Comparison of ENCODE assay signal across 12 cellular contexts in genomic region chr16:85924675-85925074, GRCh38. TPM values are rescaled to one million over a fixed set of nuclear protein-coding genes. Genes with fewer than 3 reads are reported as not detected.
A peak's percentile ranks its signal among the peaks of the same experiment; 100 is the strongest.
DNase-seq lines count a peak whose midpoint lies in the region; ATAC-seq and TF ChIP-seq lines count a peak whose summit lies in the region.
"Had no signal": no experiment of that assay in that cellular context is flagged by ENCODE, and none has a peak within 500 bp of the region (broad histone marks: within the 10 kb centered on the region; RNA-seq: fewer than 3 reads in every experiment).

No MANE protein-coding gene starts in this region.

- no peaks in the 10 kb centered on the region for H3K9me3 ChIP-seq in RWPE2 (ENCODE audit: severe bottlenecking)
- no peaks in the 10 kb centered on the region for H3K9me3 ChIP-seq in fibroblast of lung (ENCODE audit: control insufficient read depth, insufficient read depth, low read depth, low read length)
- H3K9me3 ChIP-seq in endodermal cell (ENCODE audit: control insufficient read depth, low read length) = no peaks in the 10 kb centered on the region
- H3K9me3 ChIP-seq in testis = no peaks in the 10 kb centered on the region
- H3K9me3 ChIP-seq: vagina had no signal

- no peaks in the 10 kb centered on the region for H4K20me1 ChIP-seq in fibroblast of lung (ENCODE audit: control insufficient read depth, extremely low read depth, insufficient read depth, low read length)

- no peaks in the 10 kb centered on the region for H3K9me3 Mint-ChIP-seq in activated CD4-positive, alpha-beta T cell treated with anti-CD3 and anti-CD28 coated beads, Interleukin-2, amount 10 ng/mL, durations not matched to agents 7 days and 5 days
- no peaks in the 10 kb centered on the region for H3K9me3 Mint-ChIP-seq in endodermal cell

- H3K9ac ChIP-seq in fibroblast of lung (ENCODE audit: insufficient read depth, low read length) (no peak overlapping the region), endodermal cell (ENCODE audit: extremely low read depth, low read length, poor library complexity, severe bottlenecking) (no peak overlapping the region)

- no peak overlapping the region for H3K27ac Mint-ChIP-seq in activated CD4-positive, alpha-beta T cell treated with anti-CD3 and anti-CD28 coated beads, Interleukin-2, amount 10 ng/mL, durations not matched to agents 7 days and 5 days
- no peak overlapping the region for H3K27ac Mint-ChIP-seq in endodermal cell

- CTCF ChIA-PET in activated CD4-positive, alpha-beta T cell treated with anti-CD3 and anti-CD28 coated beads, Interleukin-2, amount 10 ng/mL, durations not matched to agents 7 days and 5 days (lab: Charles Lee) = interaction anchor here (1.0 kb wide), 1 partner anchor 103 kb away, joined by 3 read pairs; no protein-coding TSS in a partner anchor

- no peak for TF ChIP-seq POLR2A in testis (IDR thresholded peaks at IDR 0.05)

- H3K27ac ChIP-seq in RWPE2 (ENCODE audit: poor library complexity, severe bottlenecking) (peak overlapping the region; percentile 10), fibroblast of lung (ENCODE audit: insufficient read depth, low read length) (no peak overlapping the region), endodermal cell (ENCODE audit: low read depth, low read length) (no peak overlapping the region), testis (no peak overlapping the region)
- H3K27ac ChIP-seq: vagina had no signal

- ATAC-seq in RWPE2 (ENCODE audit: low read depth) (peak; percentile 84), GM21619 (IDR thresholded peaks at IDR 0.05; ENCODE audit: unreplicated experiment) (no peak)
- ATAC-seq: Right ventricle myocardium inferior had no signal

- H3K4me2 ChIP-seq in fibroblast of lung (ENCODE audit: extremely low read depth, insufficient read depth, low read length) = no peak overlapping the region

- POLR2A ChIA-PET in activated CD4-positive, alpha-beta T cell treated with anti-CD3 and anti-CD28 coated beads, Interleukin-2, amount 10 ng/mL, durations not matched to agents 7 days and 5 days (lab: Charles Lee) = no interaction called here

- H3K4me3 Mint-ChIP-seq in activated CD4-positive, alpha-beta T cell treated with anti-CD3 and anti-CD28 coated beads, Interleukin-2, amount 10 ng/mL, durations not matched to agents 7 days and 5 days = no peak overlapping the region
- H3K4me3 Mint-ChIP-seq in endodermal cell = no peak overlapping the region

- H3K27me3 ChIP-seq in RWPE2 (ENCODE audit: insufficient read depth, poor library complexity, severe bottlenecking) (peaks cover 7% of the 10 kb centered on the region), fibroblast of lung (ENCODE audit: control insufficient read depth, insufficient read depth, low read length) (peaks cover 10% of the 10 kb centered on the region), endodermal cell (ENCODE audit: control insufficient read depth, insufficient read depth, low read length, poor library complexity, severe bottlenecking) (no peaks in the 10 kb centered on the region), testis (no peaks in the 10 kb centered on the region)
- H3K27me3 ChIP-seq: vagina had no signal

- no peaks in the 10 kb centered on the region for H3K36me3 ChIP-seq in RWPE2 (ENCODE audit: low read depth)
- H3K36me3 ChIP-seq in fibroblast of lung (ENCODE audit: control insufficient read depth, insufficient read depth, low read length) = no peaks in the 10 kb centered on the region
- no peaks in the 10 kb centered on the region for H3K36me3 ChIP-seq in endodermal cell (ENCODE audit: control insufficient read depth, insufficient read depth, low read length)
- H3K36me3 ChIP-seq in testis (ENCODE audit: low read depth, missing control alignments) = no peaks in the 10 kb centered on the region
- H3K36me3 ChIP-seq: vagina had no signal

- H3K36me3 Mint-ChIP-seq in activated CD4-positive, alpha-beta T cell treated with anti-CD3 and anti-CD28 coated beads, Interleukin-2, amount 10 ng/mL, durations not matched to agents 7 days and 5 days (ENCODE audit: low read depth) = peaks cover 13% of the 10 kb centered on the region
- H3K36me3 Mint-ChIP-seq in endodermal cell (ENCODE audit: low read depth) = no peaks in the 10 kb centered on the region

- DNase-seq in activated CD4-positive, alpha-beta T cell treated with anti-CD3 and anti-CD28 coated beads for 48 hours = peak; percentile 73
- no peak for DNase-seq in activated CD4-positive, alpha-beta T cell treated with anti-CD3 and anti-CD28 coated beads, Interleukin-2, amount 10 ng/mL, durations not matched to agents 7 days and 5 days
- DNase-seq in RWPE2 (ENCODE audit: low spot score) (no peak), fibroblast of lung (ENCODE audit: low read depth in 2 of 2) (peak; percentile 16 to 47), endodermal cell (no peak), testis (no peak)
- peak; percentile 68 for DNase-seq in stimulated activated CD4-positive, alpha-beta T cell treated with anti-CD3 and anti-CD28 coated beads, Interleukin-4, amount 100 ng/mL, for 24 hours
- DNase-seq: EL, NCI-H2107 had no signal

- H3K4me1 ChIP-seq in RWPE2 (ENCODE audit: insufficient read depth, poor library complexity, severe bottlenecking) (peaks cover 8% of the 10 kb centered on the region), fibroblast of lung (ENCODE audit: control insufficient read depth, extremely low read depth, insufficient read depth, low read length) (peaks cover 4% of the 10 kb centered on the region), endodermal cell (ENCODE audit: control insufficient read depth, insufficient read depth, low read length) (no peaks in the 10 kb centered on the region), testis (no peaks in the 10 kb centered on the region)

- peaks cover 5% of the 10 kb centered on the region for H3K4me1 Mint-ChIP-seq in activated CD4-positive, alpha-beta T cell treated with anti-CD3 and anti-CD28 coated beads, Interleukin-2, amount 10 ng/mL, durations not matched to agents 7 days and 5 days
- H3K4me1 Mint-ChIP-seq in endodermal cell = peaks cover 5% of the 10 kb centered on the region

- H3K4me3 ChIP-seq in RWPE2 (ENCODE audit: severe bottlenecking) (no peak overlapping the region), fibroblast of lung (replicated peaks in 1 of 4; ENCODE audit: control extremely low read depth in 1 of 4, insufficient read depth in 1 of 4, low read depth in 3 of 4, low read length in 4 of 4) (no peak overlapping the region), endodermal cell (ENCODE audit: low read length) (no peak overlapping the region), testis (no peak overlapping the region)
- H3K4me3 ChIP-seq: vagina had no signal

- H3K79me2 ChIP-seq in fibroblast of lung (ENCODE audit: control insufficient read depth, insufficient read depth, low read length) = no peaks in the 10 kb centered on the region

- WGBS in endodermal cell (ENCODE audit: insufficient coverage in 1 of 2, insufficient read length in 1 of 2), 2 experiments = 93 to 100% methylated on average over 1 to 2 of the region's 3 CpGs
- WGBS in testis, 2 donors = 83 to 89% methylated on average over 3 of the region's 3 CpGs

- intact Hi-C loops in testis (cut with DNase I; ENCODE audit: low total_unique reads) = no loop called here

- H2AFZ ChIP-seq in fibroblast of lung (ENCODE audit: low read length) = no peak overlapping the region

- TF ChIP-seq CTCF in RWPE2 (IDR thresholded peaks at IDR 0.05; ENCODE audit: poor library complexity, severe bottlenecking) (no peak), fibroblast of lung (conservative IDR thresholded peaks at IDR 0.05 in 1 of 2, IDR thresholded peaks at IDR 0.05 in 1 of 2; ENCODE audit: low read depth in 1 of 2, low read length in 2 of 2) (no peak), endodermal cell (conservative IDR thresholded peaks at IDR 0.05) (no peak), testis (IDR thresholded peaks at IDR 0.05) (no peak)

- H3K27me3 Mint-ChIP-seq in activated CD4-positive, alpha-beta T cell treated with anti-CD3 and anti-CD28 coated beads, Interleukin-2, amount 10 ng/mL, durations not matched to agents 7 days and 5 days = peaks cover 5% of the 10 kb centered on the region
- no peaks in the 10 kb centered on the region for H3K27me3 Mint-ChIP-seq in endodermal cell (ENCODE audit: insufficient read depth)

RNA-seq across cellular contexts. Expression of gene IRF8, which starts 25.7 kb away (rescaled TPM):
- 10 to 100 TPM; 11.6 to 14.7 TPM for total RNA-seq in activated CD4-positive, alpha-beta T cell treated with anti-CD3 and anti-CD28 coated beads, Interleukin-2, amount 10 ng/mL, durations not matched to agents 7 days and 5 days
- total RNA-seq in fibroblast of lung (0.26 TPM in 1 of 2 replicates, not detected in the other), endodermal cell (under 1 TPM; 0.24 to 0.75 TPM), testis (10 to 100 TPM; 14.0 to 15.0 TPM)
- polyA plus RNA-seq in fibroblast of lung (0.14 TPM in 1 of 2 replicates, not detected in the other), testis (ENCODE audit: insufficient read depth, low read depth, low replicate concordance) (7.2 TPM)
- polyA plus RNA-seq in fibroblast of lung (2012) = not detected in 2 replicates
- polyA minus RNA-seq in fibroblast of lung (ENCODE audit: low replicate concordance) = not detected in 2 replicates
- polyA plus RNA-seq in endodermal cell (2013, experiment 1 of 2) = 0.64 TPM
- 0.21 TPM for polyA plus RNA-seq in endodermal cell (2013, experiment 2 of 2)

Comparison
In these comparisons a context has a peak if more than half of its experiments do, and no peak if none do; other contexts are left out.
1. DNase-seq: peak in activated CD4-positive, alpha-beta T cell treated with anti-CD3 and anti-CD28 coated beads for 48 hours (single experiment), fibroblast of lung (2 of 2) and stimulated activated CD4-positive, alpha-beta T cell treated with anti-CD3 and anti-CD28 coated beads, Interleukin-4, amount 100 ng/mL, for 24 hours (single experiment); none in activated CD4-positive, alpha-beta T cell treated with anti-CD3 and anti-CD28 coated beads, Interleukin-2, amount 10 ng/mL, durations not matched to agents 7 days and 5 days (single experiment), RWPE2 (single experiment), endodermal cell (single experiment) and testis (single experiment).
2. RNA of gene IRF8, which starts 25.7 kb away (total RNA-seq): 14.0 to 15.0 TPM in testis and 11.6 to 14.7 TPM in activated CD4-positive, alpha-beta T cell treated with anti-CD3 and anti-CD28 coated beads, Interleukin-2, amount 10 ng/mL, durations not matched to agents 7 days and 5 days; 0.24 to 0.75 TPM in endodermal cell and 0.26 TPM in fibroblast of lung; every median in the first group is over 4 times any median in the second.